In the genomic region with DNA sequence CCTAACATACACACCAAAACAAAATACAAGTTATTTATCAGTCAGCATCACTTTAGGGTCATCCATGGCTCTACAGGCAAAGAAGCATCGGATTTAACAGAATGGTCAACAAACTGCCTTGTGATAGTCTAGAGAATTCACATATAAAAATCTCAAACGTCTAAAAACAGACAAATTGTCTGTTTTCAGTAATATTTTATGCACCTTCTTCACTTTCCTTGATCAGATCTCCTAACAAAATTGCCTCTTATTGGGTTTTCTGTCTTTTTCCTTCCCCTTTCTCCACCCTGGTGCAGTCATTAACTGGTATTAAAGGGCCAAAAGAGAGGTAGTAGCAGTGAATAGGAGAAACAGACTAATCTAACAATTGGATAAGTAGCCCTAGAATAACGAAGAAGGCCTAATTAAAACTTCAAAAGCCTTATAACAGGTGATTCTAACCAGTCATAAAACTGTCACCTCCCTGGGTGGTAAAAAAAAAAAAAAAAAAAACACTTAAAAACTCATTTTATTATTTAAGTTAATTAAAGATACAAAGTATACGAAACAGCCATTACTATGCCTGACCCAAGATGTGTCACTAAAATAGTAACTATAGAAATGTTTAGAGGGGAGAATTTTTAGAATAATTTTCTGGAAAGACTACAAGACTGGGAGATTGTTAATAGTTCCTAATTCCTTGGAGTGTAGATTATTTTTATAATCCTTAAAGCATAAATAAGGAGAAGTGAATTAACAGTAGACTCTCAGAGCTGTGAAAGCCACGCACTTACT, we compare ENCODE assay signal across 1 cellular context.
TF ChIP-seq lines count a peak whose summit lies in the region.

No MANE protein-coding gene starts in this region.

TF ChIP-seq in H1, 55 proteins besides CTCF, POLR2A, EP300 and RAD21:
- no peak for TF ChIP-seq NRF1 (IDR thresholded peaks at IDR 0.05; ENCODE audit: low read depth, low read length)
- no peak for TF ChIP-seq GABPA (IDR thresholded peaks at IDR 0.05; ENCODE audit: borderline replicate concordance, insufficient read depth, low read length)
- no peak for TF ChIP-seq YY1 (IDR thresholded peaks at IDR 0.05; ENCODE audit: low read depth, low read length)
